In genomic region chr3:157069406-157069805, GRCh38 we compare ENCODE assay signal across 19 cellular contexts.
"Had no signal": no experiment of that assay in that cellular context is flagged by ENCODE, and none has a peak within 500 bp of the region (broad histone marks: within the 10 kb centered on the region; RNA-seq: fewer than 3 reads in every experiment).

No MANE protein-coding gene starts in this region.

- H3K27me3 ChIP-seq: MG63 had no signal

- ATAC-seq: Panc1, PC-3 had no signal

- DNase-seq: Karpas-422, KG1, MG63, NCI-H1092, NCI-H1105 treated with DMSO at 0.1 percent for 48 hours, NCI-H1417 treated with DMSO at 0.1 percent for 48 hours, NCI-H146, NCI-H187, NCI-H2029, NCI-H2081 treated with DMSO at 0.1 percent for 48 hours, NCI-H2227 treated with DMSO at 0.1 percent for 48 hours, NCI-H510A, NCI-H524 treated with DMSO at 0.1 percent for 48 hours, NCI-H69, NCI-H774, PC-3, SHP77 had no signal

- H3K27ac ChIP-seq: RWPE1 had no signal

- H3K9me3 ChIP-seq: MG63 had no signal

- H3K36me3 ChIP-seq: MG63 had no signal

- H3K4me3 ChIP-seq: MG63 had no signal
